Comparison of ENCODE assay signal across 14 cellular contexts in the genomic region with DNA sequence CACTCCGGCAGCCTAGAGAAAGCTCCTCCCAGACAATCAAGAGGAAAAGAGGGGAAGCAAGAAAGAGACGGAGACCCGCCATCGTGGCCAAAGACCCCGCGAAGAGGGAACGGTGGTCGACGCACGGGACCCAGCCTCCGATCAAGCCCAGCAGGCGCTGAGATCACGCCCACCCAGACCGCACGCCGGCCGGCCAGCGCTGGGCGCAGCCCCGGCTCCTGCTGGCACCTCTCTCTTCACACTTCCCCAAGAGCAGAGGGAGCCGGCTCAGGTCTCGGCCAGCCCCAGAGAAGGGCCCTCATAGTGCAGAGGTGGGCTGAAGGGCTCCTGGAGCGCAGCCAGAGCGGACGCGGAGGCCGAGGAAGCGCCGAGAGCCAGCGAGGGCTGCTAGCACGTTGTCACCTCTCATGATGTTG.
DNase-seq lines count a peak whose midpoint lies in the region; ATAC-seq and TF ChIP-seq lines count a peak whose summit lies in the region.
"Had no signal": no experiment of that assay in that cellular context is flagged by ENCODE, and none has a peak within 500 bp of the region (broad histone marks: within the 10 kb centered on the region; RNA-seq: fewer than 3 reads in every experiment).

No MANE protein-coding gene starts in this region.

- H3K27ac ChIP-seq in testis: no peak overlapping the region
- H3K27ac ChIP-seq: C4-2B, HL-60 had no signal

- no peaks in the 10 kb centered on the region for H3K27me3 ChIP-seq in testis
- H3K27me3 ChIP-seq: BE2C had no signal

- DNase-seq in NCI-H748 (lab: John Stamatoyannopoulos, UW; ENCODE audit: unreplicated experiment) (peak; percentile 18), NCI-H748 treated with DMSO at 0.1 percent for 48 hours (lab: John Stamatoyannopoulos, UW) (no peak), NCI-H510A (lab: John Stamatoyannopoulos, UW) (peak; percentile 6), islet precursor cell (peak; percentile 38), testis (no peak), AG20443 (ENCODE audit: low spot score) (no peak)
- DNase-seq: BE2C; CD4-positive, alpha-beta memory T cell; DMS153; GF-D8 had no signal

- no peaks in the 10 kb centered on the region for H3K9me3 ChIP-seq in testis
- H3K9me3 ChIP-seq: BE2C had no signal

- WGBS in testis, 2 donors: 70 to 77% methylated on average over 12 to 31 of the region's 31 CpGs

- peak overlapping the region; percentile 36 to 55 for H3K4me3 ChIP-seq in testis

- no peaks in the 10 kb centered on the region for H3K4me1 ChIP-seq in testis
- H3K4me1 ChIP-seq: BE2C had no signal

- no peaks in the 10 kb centered on the region for H3K36me3 ChIP-seq in testis (ENCODE audit: low read depth, missing control alignments)
- H3K36me3 ChIP-seq: BE2C had no signal

- intact Hi-C loops in testis (cut with DNase I; ENCODE audit: low total_unique reads): no loop called here

- no peak for TF ChIP-seq CTCF in testis (IDR thresholded peaks at IDR 0.05)

- ATAC-seq in GM18520 (IDR thresholded peaks at IDR 0.05; ENCODE audit: unreplicated experiment): no peak
- ATAC-seq: HCT116 had no signal

- TF ChIP-seq POLR2A in testis (IDR thresholded peaks at IDR 0.05): no peak

Comparison
In these comparisons a context has a peak if more than half of its experiments do, and no peak if none do; other contexts are left out.
1. DNase-seq: peak in NCI-H748 (single experiment), NCI-H510A (single experiment) and islet precursor cell (single experiment); none in NCI-H748 treated with DMSO at 0.1 percent for 48 hours (single experiment), testis (single experiment) and AG20443 (single experiment).